Comparison of ENCODE assay signal across 13 cellular contexts in genomic region chr20:25139061-25139705, GRCh38. TPM values are rescaled to one million over a fixed set of nuclear protein-coding genes. Genes with fewer than 3 reads are reported as not detected.
DNase-seq lines count a peak whose midpoint lies in the region; ATAC-seq, FAIRE-seq and TF ChIP-seq lines count a peak whose summit lies in the region.
"Had no signal": no experiment of that assay in that cellular context is flagged by ENCODE, and none has a peak within 500 bp of the region (broad histone marks: within the 10 kb centered on the region; RNA-seq: fewer than 3 reads in every experiment).

No MANE protein-coding gene starts in this region.

- H3K79me2 ChIP-seq in Karpas-422 (ENCODE audit: low read length), result no peaks in the 10 kb centered on the region

- ATAC-seq in GM18519 (IDR thresholded peaks at IDR 0.05; ENCODE audit: low FRiP score, unreplicated experiment), result no peak

- H3K4me1 ChIP-seq in Karpas-422 (ENCODE audit: low read length) (no peaks in the 10 kb centered on the region), kidney (ENCODE audit: control insufficient read depth in 1 of 2, insufficient read depth in 1 of 2, low read depth in 1 of 2, low read length in 2 of 2) (no peaks in the 10 kb centered on the region)

- H3K27me3 ChIP-seq in Karpas-422 (ENCODE audit: low read length), result no peaks in the 10 kb centered on the region

- no peaks in the 10 kb centered on the region for H3K36me3 ChIP-seq in Karpas-422 (ENCODE audit: insufficient read depth, low read length)
- no peaks in the 10 kb centered on the region for H3K36me3 ChIP-seq in kidney (ENCODE audit: control insufficient read depth in 1 of 2, insufficient read depth in 2 of 2, low read length in 2 of 2)

- no peak overlapping the region for H3K9ac ChIP-seq in Karpas-422 (ENCODE audit: low read length)
- H3K9ac ChIP-seq in kidney (ENCODE audit: low read length in 2 of 2), result no peak overlapping the region

- TF ChIP-seq CTCF in kidney (IDR thresholded peaks at IDR 0.05; ENCODE audit: borderline replicate concordance, extremely low read depth, insufficient read depth), result peak; percentile 13

- no peaks in the 10 kb centered on the region for H3K9me2 ChIP-seq in Karpas-422 (replicated peaks; ENCODE audit: insufficient read depth, low read length)

- no peak overlapping the region for H3K27ac ChIP-seq in Karpas-422 (ENCODE audit: low read length)
- no peak overlapping the region for H3K27ac ChIP-seq in kidney (ENCODE audit: low read depth in 2 of 2, low read length in 2 of 2)

- no peak for FAIRE-seq in kidney (lab: Jason Lieb, UNC)

- no peaks in the 10 kb centered on the region for H4K20me1 ChIP-seq in Karpas-422 (ENCODE audit: insufficient read depth, low read depth, low read length)

- H3K4me3 ChIP-seq in Karpas-422 (ENCODE audit: low read length) (no peak overlapping the region), kidney (ENCODE audit: low read length in 2 of 2) (no peak overlapping the region)

- no peak overlapping the region for H2AFZ ChIP-seq in Karpas-422 (ENCODE audit: low read length)

- intact Hi-C loops in kidney (cut with DNase I), result no loop called here

- H3K9me3 ChIP-seq in Karpas-422 (ENCODE audit: low read length) (no peaks in the 10 kb centered on the region), kidney (ENCODE audit: control insufficient read depth in 1 of 2, low read length in 2 of 2) (no peaks in the 10 kb centered on the region)

- H3K4me2 ChIP-seq in Karpas-422 (ENCODE audit: low read depth, low read length, poor library complexity, severe bottlenecking), result no peak overlapping the region

- DNase-seq in DMS53 (lab: John Stamatoyannopoulos, UW) (peak; percentile 38), Karpas-422 (peak; percentile 49), SW480 (ENCODE audit: low spot score) (peak; percentile 65), kidney (no peak), ureter (ENCODE audit: low spot score) (no peak), NCI-H226 (no peak)
- DNase-seq: activated T-cell treated with anti-CD3 and anti-CD28 coated beads for 4 hours; DND-41; kidney glomerular epithelial cell; NCI-H524 treated with DMSO at 0.1 percent for 48 hours; stimulated activated CD4-positive, alpha-beta T cell treated with anti-CD3 and anti-CD28 coated beads, Interleukin-2, amount 100 ng/mL, for 24 hours had no signal

RNA-seq across cellular contexts. Expression of gene ENTPD6, which starts 56.3 kb away (rescaled TPM):
- 100 and 125 TPM in 2 replicates for total RNA-seq in Karpas-422 (2014; rRNA removed; shearing (Covaris generic); ENCODE audit: low replicate concordance)
- total RNA-seq in kidney (95.7 TPM), ureter (53.3 TPM)
- 59.0 TPM for polyA plus RNA-seq in kidney (ENCODE audit: insufficient read depth, low read depth, low replicate concordance)

RNA-seq across cellular contexts. Expression of gene VSX1, which starts 57.2 kb away (rescaled TPM):
- total RNA-seq in Karpas-422 (2014; rRNA removed; shearing (Covaris generic); ENCODE audit: low replicate concordance), result not detected in 2 replicates
- total RNA-seq in kidney (0.41 TPM), ureter (not detected)
- polyA plus RNA-seq in kidney (ENCODE audit: insufficient read depth, low read depth, low replicate concordance), result not detected
- total RNA-seq: omental fat pad had no signal

Comparison
In these comparisons a context has a peak if more than half of its experiments do, and no peak if none do; other contexts are left out.
1. DNase-seq: peak in DMS53 (single experiment), Karpas-422 (single experiment) and SW480 (single experiment); none in kidney (single experiment), ureter (single experiment) and NCI-H226 (single experiment).